ENCODE assay signal across 26 cellular contexts in the genomic region with DNA sequence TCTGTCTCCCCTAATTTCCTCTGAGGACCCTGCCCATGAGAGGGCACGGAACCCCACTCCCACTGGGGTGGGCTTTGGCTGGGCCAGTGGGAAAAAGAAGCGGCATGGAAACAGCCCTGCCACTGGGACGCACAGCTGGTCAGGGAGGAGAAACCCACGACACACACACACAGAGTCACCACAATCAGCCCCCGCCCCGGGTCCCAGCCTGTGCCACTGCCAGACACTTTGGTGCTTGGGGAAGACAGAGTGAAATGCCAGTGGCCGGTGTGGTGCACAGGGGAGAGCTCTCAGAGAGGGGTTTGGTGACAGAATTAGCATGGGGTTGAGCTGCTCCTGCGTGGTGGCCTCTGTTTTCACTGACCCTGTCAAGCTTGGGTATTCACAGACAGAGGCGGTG. TPM values are rescaled to one million over a fixed set of nuclear protein-coding genes. Genes with fewer than 3 reads are reported as not detected.
DNase-seq lines count a peak whose midpoint lies in the region; ATAC-seq, FAIRE-seq and TF ChIP-seq lines count a peak whose summit lies in the region.
"Had no signal": no experiment of that assay in that cellular context is flagged by ENCODE, and none has a peak within 500 bp of the region (broad histone marks: within the 10 kb centered on the region; RNA-seq: fewer than 3 reads in every experiment).

No MANE protein-coding gene starts in this region.

- H3K27me3 ChIP-seq in H7 (ENCODE audit: control insufficient read depth, insufficient read depth, low read length) (no peaks in the 10 kb centered on the region), K562 (ENCODE audit: control insufficient read depth in 2 of 2, insufficient read depth in 2 of 2, low read length in 2 of 2) (no peaks in the 10 kb centered on the region), osteoblast (ENCODE audit: insufficient read depth, low read length) (no peaks in the 10 kb centered on the region), suprapubic skin (no peaks in the 10 kb centered on the region), heart left ventricle (no peaks in the 10 kb centered on the region), PC-3 (ENCODE audit: low read length) (no peaks in the 10 kb centered on the region)
- H3K27me3 ChIP-seq: BE2C, BLaER1 had no signal

- no peak for TF ChIP-seq POLR2A in K562 (conservative IDR thresholded peaks at IDR 0.05)
- no peak for TF ChIP-seq POLR2A in suprapubic skin (IDR thresholded peaks at IDR 0.05)
- TF ChIP-seq POLR2A in heart left ventricle (IDR thresholded peaks at IDR 0.05) = no peak

- FAIRE-seq in K562 (lab: Jason Lieb, UNC) = no peak
- FAIRE-seq: A204.1, GM12878, GM12892, GM18507 had no signal

- CTCF ChIA-PET in K562 (lab: Yijun Ruan, JAX; ENCODE audit: low intra/inter-chr PET ratio) = no interaction called here
- CTCF ChIA-PET in PC-3 (lab: Charles Lee) = no interaction called here

- TF ChIP-seq RAD21 in K562 (CRISPR knock-in tag; conservative IDR thresholded peaks at IDR 0.05 in 1 of 2, IDR thresholded peaks at IDR 0.05 in 1 of 2) = no peak

- TF ChIP-seq CTCF in K562 (IDR thresholded peaks at IDR 0.05 in 2 of 3, conservative IDR thresholded peaks at IDR 0.05 in 1 of 3; ENCODE audit: insufficient read depth in 2 of 3, low read depth in 1 of 3, low read length in 3 of 3) (no peak), osteoblast (IDR thresholded peaks at IDR 0.05; ENCODE audit: extremely low read depth, low read depth, low read length) (no peak), suprapubic skin (IDR thresholded peaks at IDR 0.05) (no peak), heart left ventricle (IDR thresholded peaks at IDR 0.05) (no peak), PC-3 (conservative IDR thresholded peaks at IDR 0.05; ENCODE audit: low read depth, low read length) (no peak)

- peak; percentile 21 for DNase-seq in H7
- no peak for DNase-seq in K562 (ENCODE audit: extremely low read depth in 1 of 4, low spot score in 3 of 4)
- DNase-seq in islet precursor cell = peak; percentile 50
- peak; percentile 46 for DNase-seq in osteoblast (ENCODE audit: insufficient read length, low spot score, missing footprints)
- DNase-seq in suprapubic skin (ENCODE audit: low spot score in 2 of 2) = no peak
- DNase-seq in heart left ventricle = no peak
- no peak for DNase-seq in PC-3
- DNase-seq: 8988T; ACHN; BE2C; C1 segment of cervical spinal cord; CD4-positive, alpha-beta memory T cell; CD4-positive, CD25-positive, alpha-beta regulatory T cell; COR-L47; DMS 273 treated with DMSO at 0.1 percent for 48 hours; DMS153; DMS53; DMS79; DND-41; EL; GDM1 had no signal

- H3K27ac ChIP-seq in K562 (ENCODE audit: extremely low read depth, low read depth, low read length) (no peak overlapping the region), osteoblast (ENCODE audit: low read depth, low read length) (no peak overlapping the region), suprapubic skin (no peak overlapping the region), heart left ventricle (no peak overlapping the region), PC-3 (ENCODE audit: low read length) (no peak overlapping the region)
- H3K27ac ChIP-seq: BLaER1 had no signal

- in situ Hi-C loops in K562 (cut with MboI) = no loop called here

- H3K4me1 ChIP-seq in K562 (replicated peaks in 1 of 2; ENCODE audit: control insufficient read depth in 2 of 2, insufficient read depth in 2 of 2, low read length in 2 of 2) (peaks cover 6 to 24% of the 10 kb centered on the region in 2 experiments; a peak in 4 of 5 replicates), osteoblast (ENCODE audit: insufficient read depth, low read length) (no peaks in the 10 kb centered on the region), suprapubic skin (no peaks in the 10 kb centered on the region), heart left ventricle (no peaks in the 10 kb centered on the region), PC-3 (ENCODE audit: insufficient read depth, low read length) (no peaks in the 10 kb centered on the region)
- H3K4me1 ChIP-seq: BE2C had no signal

- H3F3A ChIP-seq in PC-3 (ENCODE audit: low read length, unreplicated experiment) = no peaks in the 10 kb centered on the region

- intact Hi-C loops in K562 (cut with micrococcal nuclease) = no loop called here
- intact Hi-C loops in heart left ventricle (cut with DNase I) = loop anchor here in 2 of 10 donors (5.0 to 10.0 kb wide), 2 partner anchors 199 to 206 kb away; no protein-coding TSS in a partner anchor
- intact Hi-C loops in PC-3 (cut with micrococcal nuclease) = no loop called here

- WGBS in K562 (ENCODE audit: insufficient coverage, low coverage, missing lambda C conversion rate) = 94% methylated on average over 8 of the region's 9 CpGs
- WGBS in suprapubic skin = 98% methylated on average over 8 of the region's 9 CpGs
- 92 to 99% (median 96%) methylated on average over 7 to 9 of the region's 9 CpGs for WGBS in heart left ventricle, 4 donors

- H3K79me2 ChIP-seq in K562 (ENCODE audit: control insufficient read depth, insufficient read depth, low read length) (no peaks in the 10 kb centered on the region), osteoblast (ENCODE audit: insufficient read depth, low read length) (no peaks in the 10 kb centered on the region), PC-3 (ENCODE audit: low read length) (no peaks in the 10 kb centered on the region)

- ATAC-seq in K562 (no peak), heart left ventricle (no peak), PC-3 (no peak)
- ATAC-seq: GM12878 had no signal

- H3K9me3 ChIP-seq in K562 (replicated peaks; ENCODE audit: control insufficient read depth, insufficient read depth, low read depth, low read length) = no peaks in the 10 kb centered on the region
- H3K9me3 ChIP-seq in osteoblast (ENCODE audit: low read depth, low read length) = no peaks in the 10 kb centered on the region
- H3K9me3 ChIP-seq in suprapubic skin = no peaks in the 10 kb centered on the region
- no peaks in the 10 kb centered on the region for H3K9me3 ChIP-seq in heart left ventricle
- H3K9me3 ChIP-seq in PC-3 (ENCODE audit: low read length) = no peaks in the 10 kb centered on the region
- H3K9me3 ChIP-seq: BE2C, BLaER1 had no signal

- H4K20me1 ChIP-seq in K562 (replicated peaks; ENCODE audit: control insufficient read depth, insufficient read depth, low read length) (no peaks in the 10 kb centered on the region; the same call in 1 of the 2 replicates), osteoblast (ENCODE audit: insufficient read depth, low read length) (no peaks in the 10 kb centered on the region), PC-3 (ENCODE audit: low read length) (no peaks in the 10 kb centered on the region)
- H4K20me1 ChIP-seq: BLaER1 had no signal

- no peak overlapping the region for H3K9ac ChIP-seq in K562 (ENCODE audit: insufficient read depth in 1 of 2, low read depth in 2 of 2, low read length in 2 of 2)
- H3K9ac ChIP-seq in PC-3 (ENCODE audit: low read length) = no peak overlapping the region

- H3K4me3 ChIP-seq in H7 (ENCODE audit: insufficient read depth, low read depth, low read length) = no peak overlapping the region
- H3K4me3 ChIP-seq in K562 = no peak overlapping the region
- H3K4me3 ChIP-seq in osteoblast (ENCODE audit: insufficient read depth, low read length) = no peak overlapping the region
- no peak overlapping the region for H3K4me3 ChIP-seq in suprapubic skin
- no peak overlapping the region for H3K4me3 ChIP-seq in heart left ventricle
- no peak overlapping the region for H3K4me3 ChIP-seq in PC-3 (ENCODE audit: low read length)
- H3K4me3 ChIP-seq: BLaER1, GM12878 had no signal

- H3K9me2 ChIP-seq in PC-3 (replicated peaks; ENCODE audit: low read length) = no peaks in the 10 kb centered on the region

- no peaks in the 10 kb centered on the region for H3K9me1 ChIP-seq in K562 (ENCODE audit: control insufficient read depth, insufficient read depth, low read length)

- BruUV-seq in K562 (replicated peaks; lab: Mats Ljungman, UMichigan) (no TSS peak), PC-3 (replicated peaks; lab: Mats Ljungman, UMichigan) (no TSS peak)

- H3K4me2 ChIP-seq in K562 (ENCODE audit: insufficient read depth, low read length) = no peak overlapping the region
- no peak overlapping the region for H3K4me2 ChIP-seq in osteoblast (ENCODE audit: insufficient read depth, low read length)
- no peak overlapping the region for H3K4me2 ChIP-seq in PC-3 (ENCODE audit: low read length)
- H3K4me2 ChIP-seq: BLaER1 had no signal

- H3K36me3 ChIP-seq in H7 (replicated peaks; ENCODE audit: control insufficient read depth, insufficient read depth, low read length) (no peaks in the 10 kb centered on the region), K562 (ENCODE audit: control insufficient read depth, insufficient read depth, low read length) (peaks cover 37% of the 10 kb centered on the region; the same call in 2 of the 3 replicates), osteoblast (ENCODE audit: insufficient read depth, low read length) (no peaks in the 10 kb centered on the region), suprapubic skin (peaks cover 12% of the 10 kb centered on the region), heart left ventricle (peaks cover 0 to 35% (median 16%) of the 10 kb centered on the region in 9 donors), PC-3 (ENCODE audit: low read depth, low read length) (no peaks in the 10 kb centered on the region)

- H2AFZ ChIP-seq in K562 (ENCODE audit: low read depth, low read length) (no peak overlapping the region), osteoblast (ENCODE audit: low read length) (no peak overlapping the region), PC-3 (ENCODE audit: low read length) (no peak overlapping the region)

- POLR2A ChIA-PET in K562 (lab: Yijun Ruan, JAX) (interaction anchor here (0.7 to 0.8 kb wide), 2 partner anchors 23 to 53 kb away, joined by 3 read pairs; no protein-coding TSS in a partner anchor), PC-3 (lab: Charles Lee; ENCODE audit: unreplicated experiment) (no interaction called here)

- no peak for TF ChIP-seq EP300 in K562 (IDR thresholded peaks at IDR 0.05; ENCODE audit: low read length)
- no peak for TF ChIP-seq EP300 in suprapubic skin (IDR thresholded peaks at IDR 0.05)

RNA-seq across cellular contexts. Expression of gene RNPS1, which starts 30.7 kb away (rescaled TPM):
- total RNA-seq in H7 (2014; rRNA removed; shearing (Covaris generic)) = 282 and 306 TPM in 2 replicates
- total RNA-seq in K562 (2011; cell fraction: chromatin; rRNA removed; ENCODE audit: low replicate concordance) = 373 and 378 TPM in 2 replicates
- 251 and 274 TPM in 2 replicates for total RNA-seq in K562 (2011; cell fraction: nucleolus; rRNA removed)
- total RNA-seq in K562 (2011; cell fraction: nucleoplasm; rRNA removed) = 357 and 477 TPM in 2 replicates
- total RNA-seq in K562 (2014; rRNA removed) = 252 and 305 TPM in 2 replicates
- total RNA-seq in K562 (2014; rRNA removed; fragmentation: Illumina TruSeq; extraction: Trizol) = 122 and 138 TPM in 2 replicates
- total RNA-seq in K562 (2015; rRNA removed; fragmentation: Illumina TruSeq; extraction: Trizol) = 188 and 196 TPM in 2 replicates
- 338 and 343 TPM in 2 replicates for total RNA-seq in K562 (2021)
- 202 and 211 TPM in 2 replicates for polyA plus RNA-seq in K562 (2011; rRNA removed)
- 319 and 500 TPM in 2 replicates for polyA plus RNA-seq in K562 (2011; cell fraction: cytosol; rRNA removed)
- 227 and 282 TPM in 2 replicates for polyA plus RNA-seq in K562 (2011; cell fraction: nucleus; rRNA removed)
- polyA plus RNA-seq in K562 (2012) = 240 and 340 TPM in 2 replicates
- polyA plus RNA-seq in K562 (2014; fragmentation: Illumina TruSeq; extraction: Trizol) = 307 and 351 TPM in 2 replicates
- 10 to 100 TPM; 44.9 to 50.6 TPM for polyA plus RNA-seq in K562 (2014; fragmentation: Nextera tagmentation; extraction: Ambion mirVana)
- 286 and 343 TPM in 2 replicates for polyA plus RNA-seq in K562 (2014; rRNA removed)
- polyA minus RNA-seq in K562 (2011; rRNA and poly(A)+ RNA removed) = 122 and 170 TPM in 2 replicates
- polyA minus RNA-seq in K562 (2011; cell fraction: cytosol; rRNA and poly(A)+ RNA removed) = 137 and 148 TPM in 2 replicates
- 71.2 and 87.7 TPM in 2 replicates for polyA minus RNA-seq in K562 (2011; cell fraction: nucleus; rRNA and poly(A)+ RNA removed)
- 64.2 and 81.1 TPM in 2 replicates for total RNA-seq in osteoblast
- 100 to 1,000 TPM; 119 to 151 (median 146) TPM for total RNA-seq in suprapubic skin
- 100 to 1,000 TPM; 100 to 154 (median 120) TPM for total RNA-seq in heart left ventricle
- polyA plus RNA-seq in heart left ventricle = 100 to 1,000 TPM in 1 of 2 donors, 10 to 100 TPM in 1; 73.9 to 193 TPM
- 131 and 154 TPM in 2 replicates for total RNA-seq in PC-3 (2014; rRNA removed)

RNA-seq across cellular contexts. Expression of gene ABCA3, which starts 41.9 kb away (rescaled TPM):
- total RNA-seq in H7 (2014; rRNA removed; shearing (Covaris generic)) = 6.2 and 6.6 TPM in 2 replicates
- 40.2 and 114 TPM in 2 replicates for total RNA-seq in K562 (2011; cell fraction: chromatin; rRNA removed; ENCODE audit: low replicate concordance)
- total RNA-seq in K562 (2011; cell fraction: nucleolus; rRNA removed) = 54.3 and 65.4 TPM in 2 replicates
- total RNA-seq in K562 (2011; cell fraction: nucleoplasm; rRNA removed) = 51.5 and 63.2 TPM in 2 replicates
- total RNA-seq in K562 (2014; rRNA removed) = 6.9 and 11.0 TPM in 2 replicates
- 4.9 and 6.8 TPM in 2 replicates for total RNA-seq in K562 (2014; rRNA removed; fragmentation: Illumina TruSeq; extraction: Trizol)
- 5.6 and 6.1 TPM in 2 replicates for total RNA-seq in K562 (2015; rRNA removed; fragmentation: Illumina TruSeq; extraction: Trizol)
- total RNA-seq in K562 (2021) = 22.3 and 23.7 TPM in 2 replicates
- 9.2 and 15.1 TPM in 2 replicates for polyA plus RNA-seq in K562 (2011; rRNA removed)
- polyA plus RNA-seq in K562 (2011; cell fraction: cytosol; rRNA removed) = 8.2 and 11.8 TPM in 2 replicates
- polyA plus RNA-seq in K562 (2011; cell fraction: nucleus; rRNA removed) = 36.8 and 72.7 TPM in 2 replicates
- polyA plus RNA-seq in K562 (2012) = 12.0 and 19.4 TPM in 2 replicates
- 15.4 and 18.8 TPM in 2 replicates for polyA plus RNA-seq in K562 (2014; fragmentation: Illumina TruSeq; extraction: Trizol)
- polyA plus RNA-seq in K562 (2014; fragmentation: Nextera tagmentation; extraction: Ambion mirVana) = under 1 TPM; 0.66 to 0.81 TPM
- 11.7 and 13.9 TPM in 2 replicates for polyA plus RNA-seq in K562 (2014; rRNA removed)
- polyA minus RNA-seq in K562 (2011; rRNA and poly(A)+ RNA removed) = 7.5 and 9.7 TPM in 2 replicates
- polyA minus RNA-seq in K562 (2011; cell fraction: cytosol; rRNA and poly(A)+ RNA removed) = 12.4 and 14.4 TPM in 2 replicates
- 10.1 and 11.4 TPM in 2 replicates for polyA minus RNA-seq in K562 (2011; cell fraction: nucleus; rRNA and poly(A)+ RNA removed)
- 0.88 and 1.4 TPM in 2 replicates for total RNA-seq in osteoblast
- 10 to 100 TPM in 2 of 4 donors, 1 to 10 TPM in 2; 6.8 to 17.9 (median 11.0) TPM for total RNA-seq in suprapubic skin
- 10 to 100 TPM in 5 of 9 donors, 1 to 10 TPM in 4; 8.0 to 16.5 (median 10.0) TPM for total RNA-seq in heart left ventricle
- polyA plus RNA-seq in heart left ventricle = 1 to 10 TPM; 6.7 to 8.8 TPM
- 11.0 and 15.5 TPM in 2 replicates for total RNA-seq in PC-3 (2014; rRNA removed)

RNA-seq across cellular contexts. Expression of gene ECI1, which starts 47.2 kb away (rescaled TPM):
- 115 and 122 TPM in 2 replicates for total RNA-seq in H7 (2014; rRNA removed; shearing (Covaris generic))
- 82.7 and 201 TPM in 2 replicates for total RNA-seq in K562 (2011; cell fraction: chromatin; rRNA removed; ENCODE audit: low replicate concordance)
- total RNA-seq in K562 (2011; cell fraction: nucleolus; rRNA removed) = 140 and 148 TPM in 2 replicates
- total RNA-seq in K562 (2011; cell fraction: nucleoplasm; rRNA removed) = 85.4 and 93.3 TPM in 2 replicates
- total RNA-seq in K562 (2014; rRNA removed) = 175 and 241 TPM in 2 replicates
- total RNA-seq in K562 (2014; rRNA removed; fragmentation: Illumina TruSeq; extraction: Trizol) = 21.4 and 22.6 TPM in 2 replicates
- total RNA-seq in K562 (2015; rRNA removed; fragmentation: Illumina TruSeq; extraction: Trizol) = 54.0 and 55.0 TPM in 2 replicates
- total RNA-seq in K562 (2021) = 172 and 181 TPM in 2 replicates
- polyA plus RNA-seq in K562 (2011; rRNA removed) = 70.5 and 106 TPM in 2 replicates
- 147 and 284 TPM in 2 replicates for polyA plus RNA-seq in K562 (2011; cell fraction: cytosol; rRNA removed)
- 105 and 118 TPM in 2 replicates for polyA plus RNA-seq in K562 (2011; cell fraction: nucleus; rRNA removed)
- polyA plus RNA-seq in K562 (2012) = 136 and 268 TPM in 2 replicates
- 32.0 and 72.2 TPM in 2 replicates for polyA plus RNA-seq in K562 (2014; fragmentation: Illumina TruSeq; extraction: Trizol)
- polyA plus RNA-seq in K562 (2014; fragmentation: Nextera tagmentation; extraction: Ambion mirVana) = 1 to 10 TPM; 4.7 to 7.6 TPM
- polyA plus RNA-seq in K562 (2014; rRNA removed) = 189 and 199 TPM in 2 replicates
- polyA minus RNA-seq in K562 (2011; rRNA and poly(A)+ RNA removed) = 14.3 and 21.6 TPM in 2 replicates
- polyA minus RNA-seq in K562 (2011; cell fraction: cytosol; rRNA and poly(A)+ RNA removed) = 51.2 and 72.4 TPM in 2 replicates
- 26.7 and 36.3 TPM in 2 replicates for polyA minus RNA-seq in K562 (2011; cell fraction: nucleus; rRNA and poly(A)+ RNA removed)
- total RNA-seq in osteoblast = 42.3 and 44.5 TPM in 2 replicates
- 10 to 100 TPM; 28.4 to 65.3 (median 47.2) TPM for total RNA-seq in suprapubic skin
- 100 to 1,000 TPM in 8 of 9 donors, 10 to 100 TPM in 1; 84.6 to 178 (median 142) TPM for total RNA-seq in heart left ventricle
- polyA plus RNA-seq in heart left ventricle = 100 to 1,000 TPM; 146 to 340 TPM
- total RNA-seq in PC-3 (2014; rRNA removed) = 71.7 and 90.5 TPM in 2 replicates

Comparison
In these comparisons a context has a peak if more than half of its experiments do, and no peak if none do; other contexts are left out.
1. DNase-seq: peak in H7 (single experiment), islet precursor cell (single experiment) and osteoblast (single experiment); none in K562 (0 of 4), suprapubic skin (0 of 2), heart left ventricle (0 of 5) and PC-3 (single experiment).